In the genomic region with DNA sequence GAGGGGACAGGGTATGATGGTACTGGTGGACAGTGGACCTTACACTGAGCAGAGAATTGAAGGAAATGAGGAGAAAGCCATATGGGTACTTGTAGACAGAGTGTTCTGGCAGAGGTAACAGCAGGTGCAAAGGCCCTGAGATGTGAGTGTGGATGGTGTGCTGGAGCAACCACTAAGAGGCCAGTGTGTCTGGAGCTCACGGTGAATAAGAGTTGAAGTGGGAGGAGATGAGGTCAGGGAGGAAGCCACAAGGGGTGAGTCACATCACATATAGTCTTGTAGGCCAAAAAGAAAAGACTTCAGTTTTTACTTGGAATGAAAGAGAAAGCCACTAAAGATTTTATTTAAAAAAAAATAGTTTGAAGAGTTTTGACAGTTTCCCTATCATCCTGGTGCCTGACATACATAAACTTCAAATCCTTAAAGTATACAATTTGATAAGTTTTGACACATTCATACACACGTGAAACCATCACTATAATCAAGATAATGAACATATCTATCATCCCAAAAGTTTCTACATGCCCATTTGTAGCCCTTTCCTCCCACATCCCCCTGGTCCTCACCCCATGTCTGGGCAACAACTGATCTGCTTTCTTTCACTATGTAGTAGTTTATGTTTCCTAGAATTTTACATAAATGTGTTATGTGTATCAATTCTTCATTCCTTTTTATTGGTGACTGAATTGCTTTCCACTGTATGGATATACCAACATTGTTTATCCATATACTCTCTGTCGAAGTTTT, we compare ENCODE assay signal across 1 cellular context.
TF ChIP-seq lines count a peak whose summit lies in the region.

No MANE protein-coding gene starts in this region.

TF ChIP-seq in HCT116, 20 proteins besides CTCF, POLR2A, EP300 and RAD21 (continued from another document):
- TF ChIP-seq, protein P1, sequence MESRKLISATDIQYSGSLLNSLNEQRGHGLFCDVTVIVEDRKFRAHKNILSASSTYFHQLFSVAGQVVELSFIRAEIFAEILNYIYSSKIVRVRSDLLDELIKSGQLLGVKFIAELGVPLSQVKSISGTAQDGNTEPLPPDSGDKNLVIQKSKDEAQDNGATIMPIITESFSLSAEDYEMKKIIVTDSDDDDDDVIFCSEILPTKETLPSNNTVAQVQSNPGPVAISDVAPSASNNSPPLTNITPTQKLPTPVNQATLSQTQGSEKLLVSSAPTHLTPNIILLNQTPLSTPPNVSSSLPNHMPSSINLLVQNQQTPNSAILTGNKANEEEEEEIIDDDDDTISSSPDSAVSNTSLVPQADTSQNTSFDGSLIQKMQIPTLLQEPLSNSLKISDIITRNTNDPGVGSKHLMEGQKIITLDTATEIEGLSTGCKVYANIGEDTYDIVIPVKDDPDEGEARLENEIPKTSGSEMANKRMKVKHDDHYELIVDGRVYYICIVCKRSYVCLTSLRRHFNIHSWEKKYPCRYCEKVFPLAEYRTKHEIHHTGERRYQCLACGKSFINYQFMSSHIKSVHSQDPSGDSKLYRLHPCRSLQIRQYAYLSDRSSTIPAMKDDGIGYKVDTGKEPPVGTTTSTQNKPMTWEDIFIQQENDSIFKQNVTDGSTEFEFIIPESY (IDR thresholded peaks at IDR 0.05; ENCODE audit: extremely low read depth, insufficient replicate concordance, low read length): no peak
- TF ChIP-seq, protein P2, sequence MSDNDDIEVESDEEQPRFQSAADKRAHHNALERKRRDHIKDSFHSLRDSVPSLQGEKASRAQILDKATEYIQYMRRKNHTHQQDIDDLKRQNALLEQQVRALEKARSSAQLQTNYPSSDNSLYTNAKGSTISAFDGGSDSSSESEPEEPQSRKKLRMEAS (IDR thresholded peaks at IDR 0.05): no peak
